Comparison of ENCODE assay signal across 10 cellular contexts in the genomic region with DNA sequence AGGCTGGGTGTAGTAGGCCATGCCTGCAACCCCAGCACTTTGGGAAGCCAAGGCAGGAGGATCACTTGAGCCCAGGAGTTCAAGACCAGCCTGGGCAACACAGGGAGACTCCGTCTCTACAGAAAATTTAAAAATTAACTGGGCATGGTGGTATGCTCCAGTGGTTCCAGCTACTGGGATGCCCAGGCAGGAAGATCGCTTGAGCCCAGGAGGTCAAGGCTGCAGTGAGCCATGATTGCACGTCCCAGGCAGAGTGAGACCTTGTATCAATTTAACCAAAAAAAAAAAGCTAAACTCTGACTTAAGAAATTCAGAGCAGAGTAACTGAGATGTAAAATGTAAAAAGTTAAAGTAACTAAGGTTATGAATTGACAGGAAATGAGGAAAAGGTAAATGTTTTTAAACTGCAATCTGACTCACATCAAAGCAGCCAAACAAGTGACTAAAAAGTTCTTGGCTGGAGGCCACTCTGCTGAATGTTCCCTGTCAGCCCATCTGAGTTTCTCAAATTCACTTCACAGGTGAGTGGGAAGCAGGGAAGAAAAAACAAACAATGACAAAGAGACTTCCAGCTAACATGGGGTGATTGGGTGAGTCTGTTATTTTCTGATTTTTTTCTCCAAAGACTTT. TPM values are rescaled to one million over a fixed set of nuclear protein-coding genes. Genes with fewer than 3 reads are reported as not detected.
DNase-seq lines count a peak whose midpoint lies in the region; FAIRE-seq and TF ChIP-seq lines count a peak whose summit lies in the region.
"Had no signal": no experiment of that assay in that cellular context is flagged by ENCODE, and none has a peak within 500 bp of the region (broad histone marks: within the 10 kb centered on the region; RNA-seq: fewer than 3 reads in every experiment).

No MANE protein-coding gene starts in this region.

- H3K4me1 ChIP-seq in HUES48 (ENCODE audit: control insufficient read depth, insufficient read depth, low read length), result no peaks in the 10 kb centered on the region

- H3K4me3 ChIP-seq in HUES48 (ENCODE audit: low read depth, low read length), result no peak overlapping the region
- H3K4me3 ChIP-seq in bronchial epithelial cell (ENCODE audit: low read depth, low read length), result no peak overlapping the region

- H3K36me3 ChIP-seq in HUES48 (ENCODE audit: control insufficient read depth, insufficient read depth, low read length) (no peaks in the 10 kb centered on the region), bronchial epithelial cell (ENCODE audit: control insufficient read depth, insufficient read depth, low read length) (no peaks in the 10 kb centered on the region)

- DNase-seq in DMS153 treated with DMSO at 0.1 percent for 48 hours (lab: John Stamatoyannopoulos, UW; ENCODE audit: unreplicated experiment) (peak; percentile 17), bronchial epithelial cell (ENCODE audit: low read depth) (peak; percentile 97), lung microvascular endothelial cell (ENCODE audit: low read depth in 2 of 2) (peak; percentile 53 to 69), NCI-H1930 (lab: John Stamatoyannopoulos, UW) (no peak), anterior cingulate cortex (lab: John Stamatoyannopoulos, UW) (no peak), dedifferentiated amniotic fluid mesenchymal stem cell (ENCODE audit: extremely low spot score) (no peak), retina (no peak)
- DNase-seq: DND-41, NCI-H187 treated with DMSO at 0.1 percent for 48 hours had no signal

- H3K9ac ChIP-seq in HUES48 (ENCODE audit: low read depth, low read length), result no peak overlapping the region

- H3K27me3 ChIP-seq in HUES48 (ENCODE audit: control insufficient read depth, insufficient read depth, low read length) (no peaks in the 10 kb centered on the region), bronchial epithelial cell (ENCODE audit: control insufficient read depth, insufficient read depth, low read length) (no peaks in the 10 kb centered on the region)

- FAIRE-seq in bronchial epithelial cell (lab: Jason Lieb, UNC), result no peak

- no peak for TF ChIP-seq CTCF in bronchial epithelial cell (IDR thresholded peaks at IDR 0.05; ENCODE audit: insufficient read depth, low read length, severe bottlenecking)

- peaks cover 4% of the 10 kb centered on the region for H3K9me3 ChIP-seq in HUES48 (ENCODE audit: control insufficient read depth, insufficient read depth, low read length)

- H3K27ac ChIP-seq in HUES48 (ENCODE audit: low read depth, low read length), result peak overlapping the region; percentile 42

RNA-seq across cellular contexts. Expression of a gene that starts 21.3 kb away (rescaled TPM):
- 0.53 and 1.0 TPM in 2 replicates for total RNA-seq in bronchial epithelial cell
- total RNA-seq in lung microvascular endothelial cell, result 6.3 and 8.5 TPM in 2 replicates

Comparison
In these comparisons a context has a peak if more than half of its experiments do, and no peak if none do; other contexts are left out.
1. DNase-seq: peak in DMS153 treated with DMSO at 0.1 percent for 48 hours (single experiment), bronchial epithelial cell (single experiment) and lung microvascular endothelial cell (2 of 2); none in NCI-H1930 (0 of 2), anterior cingulate cortex (0 of 58), dedifferentiated amniotic fluid mesenchymal stem cell (single experiment) and retina (single experiment).